Comparison of ENCODE assay signal across 16 cellular contexts in the genomic region with DNA sequence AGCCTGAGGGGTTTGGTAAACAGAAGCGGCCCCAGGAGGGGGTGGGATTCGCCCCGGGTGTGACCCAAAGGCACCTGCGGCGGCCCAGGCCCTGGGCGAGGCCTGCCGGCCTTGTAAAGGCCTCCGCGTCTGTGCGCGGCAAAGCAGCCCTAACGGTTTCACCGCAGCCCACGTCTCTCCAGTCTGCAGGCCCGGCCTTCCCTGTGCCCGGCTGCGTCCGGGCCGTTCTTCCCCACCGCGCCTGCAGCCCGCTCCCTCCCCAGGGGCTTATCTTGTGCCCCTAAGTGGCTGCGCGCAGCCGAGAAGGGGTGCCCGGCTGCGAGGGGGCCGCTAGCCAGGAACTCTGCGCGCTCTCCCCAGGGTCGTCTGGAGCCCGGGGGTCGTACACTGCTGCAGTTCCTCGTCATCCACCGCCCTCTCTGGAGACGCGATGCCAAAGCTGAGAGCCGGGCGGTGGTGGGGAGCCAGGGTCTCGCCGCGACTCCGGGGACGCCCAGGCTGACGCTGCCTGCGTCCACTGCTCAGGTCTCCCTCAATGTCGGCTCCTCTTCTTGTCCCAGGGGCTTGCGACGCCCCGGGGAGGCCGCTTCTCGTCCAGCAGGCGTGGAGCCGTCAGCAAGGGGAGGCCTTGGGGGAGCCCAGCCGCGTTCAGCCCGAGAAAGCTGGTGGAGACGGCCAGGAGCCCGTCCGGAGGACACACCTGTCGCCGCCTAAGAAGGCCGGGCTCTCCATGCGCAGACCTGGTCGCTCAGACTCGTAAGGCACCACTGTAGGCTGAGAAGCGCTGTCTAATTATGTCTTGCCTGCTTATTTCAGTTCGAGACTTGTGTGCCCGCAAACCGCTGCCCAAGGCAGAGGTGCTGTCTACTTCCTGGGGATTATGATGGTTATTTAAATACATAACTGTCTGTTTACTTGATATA.
DNase-seq lines count a peak whose midpoint lies in the region; ATAC-seq, FAIRE-seq and TF ChIP-seq lines count a peak whose summit lies in the region.
"Had no signal": no experiment of that assay in that cellular context is flagged by ENCODE, and none has a peak within 500 bp of the region (broad histone marks: within the 10 kb centered on the region; RNA-seq: fewer than 3 reads in every experiment).

No MANE protein-coding gene starts in this region.

- H3K4me3 Mint-ChIP-seq in Calu3 (ENCODE audit: low read depth, unreplicated experiment) = peak overlapping the region; percentile 63

- no peak for FAIRE-seq in K562 (lab: Jason Lieb, UNC)

- no peaks in the 10 kb centered on the region for H3K36me3 ChIP-seq in K562 (ENCODE audit: control insufficient read depth, insufficient read depth, low read length)
- H3K36me3 ChIP-seq in mucosa of descending colon (ENCODE audit: low read depth) = no peaks in the 10 kb centered on the region
- H3K36me3 ChIP-seq: right atrium auricular region had no signal

- DNase-seq in Calu3 (no peak), K562 (ENCODE audit: extremely low read depth in 1 of 4, low spot score in 3 of 4) (no peak), mucosa of descending colon (no peak), AG08396 (ENCODE audit: low spot score) (no peak), NCI-H2227 (lab: John Stamatoyannopoulos, UW; ENCODE audit: unreplicated experiment) (no peak), NCI-H2107 (lab: John Stamatoyannopoulos, UW) (no peak), UCSD-AML1 (lab: John Stamatoyannopoulos, UW; ENCODE audit: unreplicated experiment) (no peak)
- DNase-seq: activated naive CD4-positive, alpha-beta T cell treated with Interleukin-2 at 50 U/mL for 16 hours; foreskin melanocyte; GDM1; NCI-H1048; NCI-H774 had no signal

- 94% methylated on average over 46 of the region's 70 CpGs for WGBS in K562 (ENCODE audit: insufficient coverage, low coverage, missing lambda C conversion rate)

- H3K27me3 ChIP-seq in K562 (ENCODE audit: control insufficient read depth in 2 of 2, insufficient read depth in 2 of 2, low read length in 2 of 2) = no peaks in the 10 kb centered on the region

- H3K9me3 Mint-ChIP-seq in Calu3 (ENCODE audit: low read depth, unreplicated experiment) = no peaks in the 10 kb centered on the region

- intact Hi-C loops in Calu3 (cut with micrococcal nuclease; ENCODE audit: unreplicated experiment) = no loop called here
- intact Hi-C loops in K562 (cut with micrococcal nuclease) = no loop called here
- intact Hi-C loops in mucosa of descending colon (cut with DNase I, micrococcal nuclease) = no loop called here

- H3K9ac ChIP-seq in K562 (ENCODE audit: insufficient read depth in 1 of 2, low read depth in 2 of 2, low read length in 2 of 2) = no peak overlapping the region

- H3K4me1 Mint-ChIP-seq in Calu3 (ENCODE audit: low read depth, unreplicated experiment) = no peaks in the 10 kb centered on the region

- H3K36me3 Mint-ChIP-seq in Calu3 (ENCODE audit: insufficient read depth, unreplicated experiment) = no peaks in the 10 kb centered on the region

- no peak overlapping the region for H2AFZ ChIP-seq in K562 (ENCODE audit: low read depth, low read length)

- H3K9me1 ChIP-seq in K562 (ENCODE audit: control insufficient read depth, insufficient read depth, low read length) = no peaks in the 10 kb centered on the region

- TF ChIP-seq EP300 in K562 (IDR thresholded peaks at IDR 0.05; ENCODE audit: low read length) = no peak

- H4K20me1 ChIP-seq in K562 (replicated peaks; ENCODE audit: control insufficient read depth, insufficient read depth, low read length) = no peaks in the 10 kb centered on the region

- H3K4me2 ChIP-seq in K562 (ENCODE audit: insufficient read depth, low read length) = no peak overlapping the region

- CTCF ChIA-PET in Calu3 (lab: Charles Lee) (no interaction called here), K562 (lab: Yijun Ruan, JAX; ENCODE audit: low intra/inter-chr PET ratio) (no interaction called here)

- TF ChIP-seq RAD21 in K562 (CRISPR knock-in tag; conservative IDR thresholded peaks at IDR 0.05 in 1 of 2, IDR thresholded peaks at IDR 0.05 in 1 of 2) = no peak

- H3K9me3 ChIP-seq in K562 (replicated peaks; ENCODE audit: control insufficient read depth, insufficient read depth, low read depth, low read length) = no peaks in the 10 kb centered on the region; the same call in 1 of the 2 replicates
- no peaks in the 10 kb centered on the region for H3K9me3 ChIP-seq in mucosa of descending colon
- H3K9me3 ChIP-seq: right atrium auricular region had no signal

- no peaks in the 10 kb centered on the region for H3K79me2 ChIP-seq in K562 (ENCODE audit: control insufficient read depth, insufficient read depth, low read length)

- no TSS peak for BruUV-seq in Calu3 (replicated peaks; lab: Mats Ljungman, UMichigan)
- no TSS peak for BruUV-seq in K562 (replicated peaks; lab: Mats Ljungman, UMichigan)

- ATAC-seq in HG02571 (IDR thresholded peaks at IDR 0.05; ENCODE audit: unreplicated experiment) (peak; percentile 35), K562 (no peak), mucosa of descending colon (peak; percentile 24)
- ATAC-seq: HCT116 had no signal

- TF ChIP-seq CTCF in Calu3 (IDR thresholded peaks at IDR 0.05; ENCODE audit: unreplicated experiment) (no peak), K562 (IDR thresholded peaks at IDR 0.05 in 2 of 3, conservative IDR thresholded peaks at IDR 0.05 in 1 of 3; ENCODE audit: insufficient read depth in 2 of 3, low read depth in 1 of 3, low read length in 3 of 3) (no peak), mucosa of descending colon (IDR thresholded peaks at IDR 0.05) (no peak)

- in situ Hi-C loops in K562 (cut with MboI) = no loop called here

- POLR2A ChIA-PET in K562 (lab: Yijun Ruan, JAX) = no interaction called here

- no peak for TF ChIP-seq POLR2A in K562 (conservative IDR thresholded peaks at IDR 0.05)

- no peak overlapping the region for H3K27ac Mint-ChIP-seq in Calu3 (ENCODE audit: unreplicated experiment)

- H3K4me1 ChIP-seq in K562 (replicated peaks in 1 of 2; ENCODE audit: control insufficient read depth in 2 of 2, insufficient read depth in 2 of 2, low read length in 2 of 2) (peaks cover 0 to 23% of the 10 kb centered on the region in 2 experiments; a peak in 3 of 5 replicates), mucosa of descending colon (ENCODE audit: low read depth) (peaks cover 18% of the 10 kb centered on the region)

- H3K4me3 ChIP-seq in K562 (no peak overlapping the region), mucosa of descending colon (no peak overlapping the region)

- H3K27me3 Mint-ChIP-seq in Calu3 (ENCODE audit: unreplicated experiment) = peaks cover 30% of the 10 kb centered on the region

- H3K27ac ChIP-seq in K562 (ENCODE audit: extremely low read depth, low read depth, low read length) = no peak overlapping the region
- H3K27ac ChIP-seq: coronary artery, right atrium auricular region had no signal

TF ChIP-seq in K562, 482 proteins besides CTCF, POLR2A, EP300 and RAD21:
- TF ChIP-seq MEIS2 (IDR thresholded peaks at IDR 0.05; ENCODE audit: partially characterized antibody) (no peak), KAT8 (IDR thresholded peaks at IDR 0.05; ENCODE audit: low read depth) (no peak), TCFL5 (CRISPR knock-in tag; conservative IDR thresholded peaks at IDR 0.05) (no peak), POLR2G (IDR thresholded peaks at IDR 0.05; ENCODE audit: low read depth, low read length) (peak; percentile 54), MAZ (CRISPR knock-in tag; conservative IDR thresholded peaks at IDR 0.05 in 1 of 2, IDR thresholded peaks at IDR 0.05 in 1 of 2) (no peak), HDGF (IDR thresholded peaks at IDR 0.05) (no peak), KHSRP (IDR thresholded peaks at IDR 0.05) (no peak)
- TF ChIP-seq, protein P1, sequence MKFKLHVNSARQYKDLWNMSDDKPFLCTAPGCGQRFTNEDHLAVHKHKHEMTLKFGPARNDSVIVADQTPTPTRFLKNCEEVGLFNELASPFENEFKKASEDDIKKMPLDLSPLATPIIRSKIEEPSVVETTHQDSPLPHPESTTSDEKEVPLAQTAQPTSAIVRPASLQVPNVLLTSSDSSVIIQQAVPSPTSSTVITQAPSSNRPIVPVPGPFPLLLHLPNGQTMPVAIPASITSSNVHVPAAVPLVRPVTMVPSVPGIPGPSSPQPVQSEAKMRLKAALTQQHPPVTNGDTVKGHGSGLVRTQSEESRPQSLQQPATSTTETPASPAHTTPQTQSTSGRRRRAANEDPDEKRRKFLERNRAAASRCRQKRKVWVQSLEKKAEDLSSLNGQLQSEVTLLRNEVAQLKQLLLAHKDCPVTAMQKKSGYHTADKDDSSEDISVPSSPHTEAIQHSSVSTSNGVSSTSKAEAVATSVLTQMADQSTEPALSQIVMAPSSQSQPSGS (CRISPR knock-in tag; IDR thresholded peaks at IDR 0.05) = no peak
